Comparison of ENCODE assay signal across 1 cellular context in genomic region chr17:44199553-44200477, GRCh38.
TF ChIP-seq lines count a peak whose summit lies in the region.

A gene with protein sequence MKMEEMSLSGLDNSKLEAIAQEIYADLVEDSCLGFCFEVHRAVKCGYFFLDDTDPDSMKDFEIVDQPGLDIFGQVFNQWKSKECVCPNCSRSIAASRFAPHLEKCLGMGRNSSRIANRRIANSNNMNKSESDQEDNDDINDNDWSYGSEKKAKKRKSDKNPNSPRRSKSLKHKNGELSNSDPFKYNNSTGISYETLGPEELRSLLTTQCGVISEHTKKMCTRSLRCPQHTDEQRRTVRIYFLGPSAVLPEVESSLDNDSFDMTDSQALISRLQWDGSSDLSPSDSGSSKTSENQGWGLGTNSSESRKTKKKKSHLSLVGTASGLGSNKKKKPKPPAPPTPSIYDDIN (minus strand): TSS chr17:44199884. CDS start chr17:44198070, 1,814 bp downstream.

TF ChIP-seq in GM23338, 12 proteins besides CTCF, POLR2A, EP300 and RAD21 (continued from another document):
- TF ChIP-seq, protein P1, sequence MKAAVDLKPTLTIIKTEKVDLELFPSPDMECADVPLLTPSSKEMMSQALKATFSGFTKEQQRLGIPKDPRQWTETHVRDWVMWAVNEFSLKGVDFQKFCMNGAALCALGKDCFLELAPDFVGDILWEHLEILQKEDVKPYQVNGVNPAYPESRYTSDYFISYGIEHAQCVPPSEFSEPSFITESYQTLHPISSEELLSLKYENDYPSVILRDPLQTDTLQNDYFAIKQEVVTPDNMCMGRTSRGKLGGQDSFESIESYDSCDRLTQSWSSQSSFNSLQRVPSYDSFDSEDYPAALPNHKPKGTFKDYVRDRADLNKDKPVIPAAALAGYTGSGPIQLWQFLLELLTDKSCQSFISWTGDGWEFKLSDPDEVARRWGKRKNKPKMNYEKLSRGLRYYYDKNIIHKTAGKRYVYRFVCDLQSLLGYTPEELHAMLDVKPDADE (IDR thresholded peaks at IDR 0.05), result no peak
